ENCODE assay signal across 8 cellular contexts in the genomic region with DNA sequence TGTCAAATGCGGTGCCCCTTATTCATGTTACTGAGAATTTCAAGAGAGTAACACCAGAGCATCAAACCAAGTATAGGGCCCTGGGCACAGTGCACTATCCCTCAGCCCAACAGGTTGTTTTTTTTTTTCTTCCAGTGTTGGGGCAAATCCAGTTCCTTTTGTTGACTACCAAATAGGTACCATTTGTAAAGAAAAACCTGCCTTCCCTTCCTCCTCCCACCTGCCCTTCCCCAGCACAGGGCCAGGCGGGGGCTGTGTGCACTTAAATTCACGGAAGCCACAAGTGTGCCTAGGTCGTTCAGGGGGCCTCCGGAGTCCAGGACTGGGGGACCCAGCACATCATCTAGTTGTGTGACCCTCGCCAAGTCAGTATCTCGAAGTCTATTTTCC. TPM values are rescaled to one million over a fixed set of nuclear protein-coding genes. Genes with fewer than 3 reads are reported as not detected.
DNase-seq lines count a peak whose midpoint lies in the region; ATAC-seq and TF ChIP-seq lines count a peak whose summit lies in the region.

No MANE protein-coding gene starts in this region.

- DNase-seq in activated CD4-positive, alpha-beta T cell treated with anti-CD3 and anti-CD28 coated beads, Interleukin-2, amount 10 ng/mL, durations not matched to agents 24 days and 14 days = no peak
- DNase-seq in activated CD4-positive, alpha-beta T cell treated with anti-CD3 and anti-CD28 coated beads, Interleukin-2, amount 50 U/mL, for 4 hours = no peak
- DNase-seq in T-helper 17 cell (no peak), glutamatergic neuron (no peak), smooth muscle cell (lab: John Stamatoyannopoulos, UW; ENCODE audit: unreplicated experiment) (no peak), erythroblast (lab: John Stamatoyannopoulos, UW) (no peak), NK-92 (lab: John Stamatoyannopoulos, UW; ENCODE audit: unreplicated experiment) (no peak)

- H3K9me3 ChIP-seq in T-helper 17 cell (ENCODE audit: control insufficient read depth, low read length, poor library complexity, severe bottlenecking) = no peaks in the 10 kb centered on the region
- no peaks in the 10 kb centered on the region for H3K9me3 ChIP-seq in smooth muscle cell (replicated peaks; ENCODE audit: low read depth)

- TF ChIP-seq POLR2A in erythroblast (IDR thresholded peaks at IDR 0.05; ENCODE audit: low read length) = no peak

- no peaks in the 10 kb centered on the region for H3K79me2 ChIP-seq in smooth muscle cell (ENCODE audit: low read depth)

- H2AFZ ChIP-seq in smooth muscle cell (ENCODE audit: low read depth) = peak overlapping the region; percentile 97

- no peaks in the 10 kb centered on the region for H3K9me3 Mint-ChIP-seq in activated CD4-positive, alpha-beta T cell treated with anti-CD3 and anti-CD28 coated beads, Interleukin-2, amount 10 ng/mL, durations not matched to agents 24 days and 14 days
- peaks cover 7% of the 10 kb centered on the region for H3K9me3 Mint-ChIP-seq in glutamatergic neuron (ENCODE audit: unreplicated experiment)

- peaks cover 35% of the 10 kb centered on the region for H3K4me1 Mint-ChIP-seq in activated CD4-positive, alpha-beta T cell treated with anti-CD3 and anti-CD28 coated beads, Interleukin-2, amount 10 ng/mL, durations not matched to agents 24 days and 14 days
- H3K4me1 Mint-ChIP-seq in T-helper 17 cell = peaks cover 25% of the 10 kb centered on the region
- H3K4me1 Mint-ChIP-seq in glutamatergic neuron (ENCODE audit: low read depth, unreplicated experiment) = peaks cover 13% of the 10 kb centered on the region

- H3K27me3 ChIP-seq in smooth muscle cell (ENCODE audit: low read depth) = no peaks in the 10 kb centered on the region

- peaks cover 49% of the 10 kb centered on the region for H3K36me3 Mint-ChIP-seq in activated CD4-positive, alpha-beta T cell treated with anti-CD3 and anti-CD28 coated beads, Interleukin-2, amount 10 ng/mL, durations not matched to agents 24 days and 14 days (ENCODE audit: low read depth)
- H3K36me3 Mint-ChIP-seq in T-helper 17 cell (ENCODE audit: low read depth) = peaks cover 2% of the 10 kb centered on the region
- H3K36me3 Mint-ChIP-seq in glutamatergic neuron (ENCODE audit: unreplicated experiment) = no peaks in the 10 kb centered on the region

- no peaks in the 10 kb centered on the region for H3K27me3 Mint-ChIP-seq in activated CD4-positive, alpha-beta T cell treated with anti-CD3 and anti-CD28 coated beads, Interleukin-2, amount 10 ng/mL, durations not matched to agents 24 days and 14 days
- no peaks in the 10 kb centered on the region for H3K27me3 Mint-ChIP-seq in T-helper 17 cell
- H3K27me3 Mint-ChIP-seq in glutamatergic neuron (ENCODE audit: unreplicated experiment) = no peaks in the 10 kb centered on the region

- peak overlapping the region; percentile 95 for H3K4me3 ChIP-seq in smooth muscle cell

- ATAC-seq in T-helper 17 cell (peak; percentile 4), GM18520 (IDR thresholded peaks at IDR 0.05; ENCODE audit: unreplicated experiment) (no peak)

- H3K27ac ChIP-seq in smooth muscle cell (ENCODE audit: low read depth) = no peak overlapping the region

- TF ChIP-seq CTCF in glutamatergic neuron (IDR thresholded peaks at IDR 0.05; ENCODE audit: partially characterized antibody, unreplicated experiment) (no peak), smooth muscle cell (IDR thresholded peaks at IDR 0.05; ENCODE audit: borderline replicate concordance, insufficient read depth, poor library complexity, severe bottlenecking) (no peak)

- H3K4me3 Mint-ChIP-seq in activated CD4-positive, alpha-beta T cell treated with anti-CD3 and anti-CD28 coated beads, Interleukin-2, amount 10 ng/mL, durations not matched to agents 24 days and 14 days = peak overlapping the region; percentile 90
- H3K4me3 Mint-ChIP-seq in T-helper 17 cell (peak overlapping the region; percentile 92), glutamatergic neuron (ENCODE audit: unreplicated experiment) (peak overlapping the region; percentile 87)

- H3K4me1 ChIP-seq in smooth muscle cell (ENCODE audit: low read depth) = peaks cover 4% of the 10 kb centered on the region

- H3K27ac Mint-ChIP-seq in activated CD4-positive, alpha-beta T cell treated with anti-CD3 and anti-CD28 coated beads, Interleukin-2, amount 10 ng/mL, durations not matched to agents 24 days and 14 days = peak overlapping the region; percentile 95
- peak overlapping the region; percentile 91 for H3K27ac Mint-ChIP-seq in T-helper 17 cell
- H3K27ac Mint-ChIP-seq in glutamatergic neuron (ENCODE audit: unreplicated experiment) = peak overlapping the region; percentile 24

- H3K36me3 ChIP-seq in smooth muscle cell (ENCODE audit: low read depth) = peaks cover 7% of the 10 kb centered on the region

- intact Hi-C loops in activated CD4-positive, alpha-beta T cell treated with anti-CD3 and anti-CD28 coated beads, Interleukin-2, amount 10 ng/mL, durations not matched to agents 24 days and 14 days (cut with micrococcal nuclease) = no loop called here

- peak overlapping the region; percentile 85 for H3K9ac ChIP-seq in smooth muscle cell (ENCODE audit: low read depth)

- no peaks in the 10 kb centered on the region for H4K20me1 ChIP-seq in smooth muscle cell (ENCODE audit: low read depth)

- 79% methylated on average over 7 of the region's 7 CpGs for whole genome bisulfite sequencing in smooth muscle cell (ENCODE audit: low lambda C conversion rate)

- peak overlapping the region; percentile 96 for H3K4me2 ChIP-seq in smooth muscle cell

- no peaks in the 10 kb centered on the region for H3F3A ChIP-seq in smooth muscle cell (ENCODE audit: low read depth)

RNA-seq across cellular contexts. Expression of a gene that starts 0.6 kb away (rescaled TPM):
- total RNA-seq in activated CD4-positive, alpha-beta T cell treated with anti-CD3 and anti-CD28 coated beads, Interleukin-2, amount 10 ng/mL, durations not matched to agents 24 days and 14 days = 58.1 and 63.0 TPM in 2 replicates
- total RNA-seq in T-helper 17 cell (1 to 10 TPM; 8.3 to 9.5 TPM), glutamatergic neuron (ENCODE audit: unreplicated experiment) (12.2 TPM), smooth muscle cell (7.9 and 12.2 TPM in 2 replicates)
- polyA plus RNA-seq in smooth muscle cell = 12.8 and 16.2 TPM in 2 replicates

RNA-seq across cellular contexts. Expression of a gene that starts 12.5 kb away (rescaled TPM):
- total RNA-seq in activated CD4-positive, alpha-beta T cell treated with anti-CD3 and anti-CD28 coated beads, Interleukin-2, amount 10 ng/mL, durations not matched to agents 24 days and 14 days = 179 and 180 TPM in 2 replicates
- total RNA-seq in T-helper 17 cell (10 to 100 TPM; 16.4 to 17.1 TPM), glutamatergic neuron (ENCODE audit: unreplicated experiment) (103 TPM), smooth muscle cell (156 and 162 TPM in 2 replicates)
- polyA plus RNA-seq in smooth muscle cell = 97.3 and 123 TPM in 2 replicates

RNA-seq across cellular contexts. Expression of a gene that starts 41.3 kb away (rescaled TPM):
- total RNA-seq in activated CD4-positive, alpha-beta T cell treated with anti-CD3 and anti-CD28 coated beads, Interleukin-2, amount 10 ng/mL, durations not matched to agents 24 days and 14 days = 25.6 and 27.3 TPM in 2 replicates
- total RNA-seq in T-helper 17 cell (10 to 100 TPM; 13.9 to 28.5 TPM), glutamatergic neuron (ENCODE audit: unreplicated experiment) (77.6 TPM), smooth muscle cell (5.2 and 7.0 TPM in 2 replicates)
- 4.4 and 5.0 TPM in 2 replicates for polyA plus RNA-seq in smooth muscle cell

Comparison
In these comparisons a context has a peak if more than half of its experiments do, and no peak if none do; other contexts are left out.
1. H3K27ac Mint-ChIP-seq: peak in every context shown above with its lines; median percentile 95 in activated CD4-positive, alpha-beta T cell treated with anti-CD3 and anti-CD28 coated beads, Interleukin-2, amount 10 ng/mL, durations not matched to agents 24 days and 14 days; 91 in T-helper 17 cell; 24 in glutamatergic neuron.